In the genomic region with DNA sequence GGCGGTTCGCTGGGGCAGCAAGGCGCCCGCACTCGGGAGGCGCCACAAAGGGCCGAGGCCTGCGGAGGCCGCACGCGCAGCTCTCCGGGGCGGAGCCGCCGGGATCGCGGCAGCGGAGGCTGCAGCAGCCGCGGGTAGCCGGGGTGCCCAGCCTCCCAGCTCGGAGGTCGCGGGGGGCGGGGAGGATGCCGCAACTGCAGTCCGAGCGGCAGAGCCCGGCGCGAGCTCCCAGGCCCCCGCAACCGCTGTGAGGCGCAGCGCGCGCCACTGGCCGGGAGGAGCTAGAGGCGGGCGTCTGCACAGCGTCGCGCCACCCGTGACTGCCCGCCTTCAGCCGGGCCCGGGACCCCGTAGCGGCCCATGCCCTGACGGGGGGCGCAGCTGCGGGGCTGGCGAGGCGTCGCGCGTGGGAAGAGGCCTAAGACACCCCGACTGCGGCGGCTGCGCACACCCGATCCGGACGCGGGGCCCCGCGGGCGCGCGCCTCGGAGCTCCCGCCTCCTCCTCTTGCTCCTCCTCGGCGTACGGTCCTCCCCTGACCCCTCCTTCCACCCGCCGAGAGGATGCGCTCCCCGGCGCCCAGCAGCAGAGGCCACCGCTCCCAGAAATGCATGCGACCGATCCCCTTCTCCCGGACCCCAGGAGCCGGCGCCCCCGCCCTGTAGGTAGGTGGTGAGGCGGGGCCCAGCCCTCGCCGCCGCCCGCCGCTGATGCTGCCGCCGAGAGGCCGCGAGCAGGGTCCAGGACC, we compare ENCODE assay signal across 1 cellular context.
A peak's percentile ranks its signal among the peaks of the same experiment; 100 is the strongest.
TF ChIP-seq lines count a peak whose summit lies in the region.

A gene with protein sequence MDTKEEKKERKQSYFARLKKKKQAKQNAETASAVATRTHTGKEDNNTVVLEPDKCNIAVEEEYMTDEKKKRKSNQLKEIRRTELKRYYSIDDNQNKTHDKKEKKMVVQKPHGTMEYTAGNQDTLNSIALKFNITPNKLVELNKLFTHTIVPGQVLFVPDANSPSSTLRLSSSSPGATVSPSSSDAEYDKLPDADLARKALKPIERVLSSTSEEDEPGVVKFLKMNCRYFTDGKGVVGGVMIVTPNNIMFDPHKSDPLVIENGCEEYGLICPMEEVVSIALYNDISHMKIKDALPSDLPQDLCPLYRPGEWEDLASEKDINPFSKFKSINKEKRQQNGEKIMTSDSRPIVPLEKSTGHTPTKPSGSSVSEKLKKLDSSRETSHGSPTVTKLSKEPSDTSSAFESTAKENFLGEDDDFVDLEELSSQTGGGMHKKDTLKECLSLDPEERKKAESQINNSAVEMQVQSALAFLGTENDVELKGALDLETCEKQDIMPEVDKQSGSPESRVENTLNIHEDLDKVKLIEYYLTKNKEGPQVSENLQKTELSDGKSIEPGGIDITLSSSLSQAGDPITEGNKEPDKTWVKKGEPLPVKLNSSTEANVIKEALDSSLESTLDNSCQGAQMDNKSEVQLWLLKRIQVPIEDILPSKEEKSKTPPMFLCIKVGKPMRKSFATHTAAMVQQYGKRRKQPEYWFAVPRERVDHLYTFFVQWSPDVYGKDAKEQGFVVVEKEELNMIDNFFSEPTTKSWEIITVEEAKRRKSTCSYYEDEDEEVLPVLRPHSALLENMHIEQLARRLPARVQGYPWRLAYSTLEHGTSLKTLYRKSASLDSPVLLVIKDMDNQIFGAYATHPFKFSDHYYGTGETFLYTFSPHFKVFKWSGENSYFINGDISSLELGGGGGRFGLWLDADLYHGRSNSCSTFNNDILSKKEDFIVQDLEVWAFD (plus strand): TSS at position 558 of the 748 bp plus-strand sequence. CDS start 24,395 bp downstream, outside the sequence.

TF ChIP-seq in HepG2, 621 proteins besides CTCF, POLR2A, EP300 and RAD21 (continued from another document and continues in another):
- TF ChIP-seq FIP1L1 (IDR thresholded peaks at IDR 0.05; ENCODE audit: borderline replicate concordance, insufficient read depth, low read depth, low read length) (no peak), ZNF431 (CRISPR knock-in tag; IDR thresholded peaks at IDR 0.05; ENCODE audit: borderline replicate concordance, low read depth) (peak; percentile 97), KLF9 (CRISPR knock-in tag; IDR thresholded peaks at IDR 0.05; ENCODE audit: low read depth) (no peak), SMAD3 (CRISPR knock-in tag; IDR thresholded peaks at IDR 0.05) (no peak), ZSCAN9 (CRISPR knock-in tag; IDR thresholded peaks at IDR 0.05; ENCODE audit: borderline replicate concordance) (no peak), NRL (CRISPR knock-in tag; IDR thresholded peaks at IDR 0.05; ENCODE audit: borderline replicate concordance) (no peak), ZNF773 (CRISPR knock-in tag; IDR thresholded peaks at IDR 0.05; ENCODE audit: borderline replicate concordance) (peak; percentile 67; the same call in 1 of the 2 replicates), MAF1 (CRISPR knock-in tag; IDR thresholded peaks at IDR 0.05; ENCODE audit: borderline replicate concordance) (no peak; the same call in 1 of the 2 replicates), PLRG1 (conservative IDR thresholded peaks at IDR 0.05) (no peak), TGIF2 (CRISPR knock-in tag; IDR thresholded peaks at IDR 0.05) (no peak; the same call in 1 of the 2 replicates), SNRNP70 (IDR thresholded peaks at IDR 0.05; ENCODE audit: low read depth, low read length) (no peak), CBFB (CRISPR knock-in tag; IDR thresholded peaks at IDR 0.05) (no peak; the same call in 1 of the 2 replicates), CBX1 (IDR thresholded peaks at IDR 0.05; ENCODE audit: low read depth) (no peak), ZNF570 (CRISPR knock-in tag; IDR thresholded peaks at IDR 0.05; ENCODE audit: borderline replicate concordance) (no peak), ZNF556 (CRISPR knock-in tag; IDR thresholded peaks at IDR 0.05; ENCODE audit: borderline replicate concordance) (peak; percentile 76; the same call in 1 of the 2 replicates)
- TF ChIP-seq, protein P1, sequence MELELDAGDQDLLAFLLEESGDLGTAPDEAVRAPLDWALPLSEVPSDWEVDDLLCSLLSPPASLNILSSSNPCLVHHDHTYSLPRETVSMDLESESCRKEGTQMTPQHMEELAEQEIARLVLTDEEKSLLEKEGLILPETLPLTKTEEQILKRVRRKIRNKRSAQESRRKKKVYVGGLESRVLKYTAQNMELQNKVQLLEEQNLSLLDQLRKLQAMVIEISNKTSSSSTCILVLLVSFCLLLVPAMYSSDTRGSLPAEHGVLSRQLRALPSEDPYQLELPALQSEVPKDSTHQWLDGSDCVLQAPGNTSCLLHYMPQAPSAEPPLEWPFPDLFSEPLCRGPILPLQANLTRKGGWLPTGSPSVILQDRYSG (CRISPR knock-in tag; IDR thresholded peaks at IDR 0.05), result peak; percentile 67; the same call in 1 of the 2 replicates
- TF ChIP-seq, protein P2, sequence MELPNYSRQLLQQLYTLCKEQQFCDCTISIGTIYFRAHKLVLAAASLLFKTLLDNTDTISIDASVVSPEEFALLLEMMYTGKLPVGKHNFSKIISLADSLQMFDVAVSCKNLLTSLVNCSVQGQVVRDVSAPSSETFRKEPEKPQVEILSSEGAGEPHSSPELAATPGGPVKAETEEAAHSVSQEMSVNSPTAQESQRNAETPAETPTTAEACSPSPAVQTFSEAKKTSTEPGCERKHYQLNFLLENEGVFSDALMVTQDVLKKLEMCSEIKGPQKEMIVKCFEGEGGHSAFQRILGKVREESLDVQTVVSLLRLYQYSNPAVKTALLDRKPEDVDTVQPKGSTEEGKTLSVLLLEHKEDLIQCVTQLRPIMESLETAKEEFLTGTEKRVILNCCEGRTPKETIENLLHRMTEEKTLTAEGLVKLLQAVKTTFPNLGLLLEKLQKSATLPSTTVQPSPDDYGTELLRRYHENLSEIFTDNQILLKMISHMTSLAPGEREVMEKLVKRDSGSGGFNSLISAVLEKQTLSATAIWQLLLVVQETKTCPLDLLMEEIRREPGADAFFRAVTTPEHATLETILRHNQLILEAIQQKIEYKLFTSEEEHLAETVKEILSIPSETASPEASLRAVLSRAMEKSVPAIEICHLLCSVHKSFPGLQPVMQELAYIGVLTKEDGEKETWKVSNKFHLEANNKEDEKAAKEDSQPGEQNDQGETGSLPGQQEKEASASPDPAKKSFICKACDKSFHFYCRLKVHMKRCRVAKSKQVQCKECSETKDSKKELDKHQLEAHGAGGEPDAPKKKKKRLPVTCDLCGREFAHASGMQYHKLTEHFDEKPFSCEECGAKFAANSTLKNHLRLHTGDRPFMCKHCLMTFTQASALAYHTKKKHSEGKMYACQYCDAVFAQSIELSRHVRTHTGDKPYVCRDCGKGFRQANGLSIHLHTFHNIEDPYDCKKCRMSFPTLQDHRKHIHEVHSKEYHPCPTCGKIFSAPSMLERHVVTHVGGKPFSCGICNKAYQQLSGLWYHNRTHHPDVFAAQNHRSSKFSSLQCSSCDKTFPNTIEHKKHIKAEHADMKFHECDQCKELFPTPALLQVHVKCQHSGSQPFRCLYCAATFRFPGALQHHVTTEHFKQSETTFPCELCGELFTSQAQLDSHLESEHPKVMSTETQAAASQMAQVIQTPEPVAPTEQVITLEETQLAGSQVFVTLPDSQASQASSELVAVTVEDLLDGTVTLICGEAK (IDR thresholded peaks at IDR 0.05), result no peak
- TF ChIP-seq, protein P2 (CRISPR knock-in tag; IDR thresholded peaks at IDR 0.05), result peak; percentile 44
- TF ChIP-seq, protein P3, sequence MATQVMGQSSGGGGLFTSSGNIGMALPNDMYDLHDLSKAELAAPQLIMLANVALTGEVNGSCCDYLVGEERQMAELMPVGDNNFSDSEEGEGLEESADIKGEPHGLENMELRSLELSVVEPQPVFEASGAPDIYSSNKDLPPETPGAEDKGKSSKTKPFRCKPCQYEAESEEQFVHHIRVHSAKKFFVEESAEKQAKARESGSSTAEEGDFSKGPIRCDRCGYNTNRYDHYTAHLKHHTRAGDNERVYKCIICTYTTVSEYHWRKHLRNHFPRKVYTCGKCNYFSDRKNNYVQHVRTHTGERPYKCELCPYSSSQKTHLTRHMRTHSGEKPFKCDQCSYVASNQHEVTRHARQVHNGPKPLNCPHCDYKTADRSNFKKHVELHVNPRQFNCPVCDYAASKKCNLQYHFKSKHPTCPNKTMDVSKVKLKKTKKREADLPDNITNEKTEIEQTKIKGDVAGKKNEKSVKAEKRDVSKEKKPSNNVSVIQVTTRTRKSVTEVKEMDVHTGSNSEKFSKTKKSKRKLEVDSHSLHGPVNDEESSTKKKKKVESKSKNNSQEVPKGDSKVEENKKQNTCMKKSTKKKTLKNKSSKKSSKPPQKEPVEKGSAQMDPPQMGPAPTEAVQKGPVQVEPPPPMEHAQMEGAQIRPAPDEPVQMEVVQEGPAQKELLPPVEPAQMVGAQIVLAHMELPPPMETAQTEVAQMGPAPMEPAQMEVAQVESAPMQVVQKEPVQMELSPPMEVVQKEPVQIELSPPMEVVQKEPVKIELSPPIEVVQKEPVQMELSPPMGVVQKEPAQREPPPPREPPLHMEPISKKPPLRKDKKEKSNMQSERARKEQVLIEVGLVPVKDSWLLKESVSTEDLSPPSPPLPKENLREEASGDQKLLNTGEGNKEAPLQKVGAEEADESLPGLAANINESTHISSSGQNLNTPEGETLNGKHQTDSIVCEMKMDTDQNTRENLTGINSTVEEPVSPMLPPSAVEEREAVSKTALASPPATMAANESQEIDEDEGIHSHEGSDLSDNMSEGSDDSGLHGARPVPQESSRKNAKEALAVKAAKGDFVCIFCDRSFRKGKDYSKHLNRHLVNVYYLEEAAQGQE (IDR thresholded peaks at IDR 0.05; ENCODE audit: borderline replicate concordance in 1 of 2, low read depth in 1 of 2, low read length in 2 of 2), result peak in 1 of 2 experiments; percentile 8; a peak in 1 of 4 replicates
- TF ChIP-seq, protein P4, sequence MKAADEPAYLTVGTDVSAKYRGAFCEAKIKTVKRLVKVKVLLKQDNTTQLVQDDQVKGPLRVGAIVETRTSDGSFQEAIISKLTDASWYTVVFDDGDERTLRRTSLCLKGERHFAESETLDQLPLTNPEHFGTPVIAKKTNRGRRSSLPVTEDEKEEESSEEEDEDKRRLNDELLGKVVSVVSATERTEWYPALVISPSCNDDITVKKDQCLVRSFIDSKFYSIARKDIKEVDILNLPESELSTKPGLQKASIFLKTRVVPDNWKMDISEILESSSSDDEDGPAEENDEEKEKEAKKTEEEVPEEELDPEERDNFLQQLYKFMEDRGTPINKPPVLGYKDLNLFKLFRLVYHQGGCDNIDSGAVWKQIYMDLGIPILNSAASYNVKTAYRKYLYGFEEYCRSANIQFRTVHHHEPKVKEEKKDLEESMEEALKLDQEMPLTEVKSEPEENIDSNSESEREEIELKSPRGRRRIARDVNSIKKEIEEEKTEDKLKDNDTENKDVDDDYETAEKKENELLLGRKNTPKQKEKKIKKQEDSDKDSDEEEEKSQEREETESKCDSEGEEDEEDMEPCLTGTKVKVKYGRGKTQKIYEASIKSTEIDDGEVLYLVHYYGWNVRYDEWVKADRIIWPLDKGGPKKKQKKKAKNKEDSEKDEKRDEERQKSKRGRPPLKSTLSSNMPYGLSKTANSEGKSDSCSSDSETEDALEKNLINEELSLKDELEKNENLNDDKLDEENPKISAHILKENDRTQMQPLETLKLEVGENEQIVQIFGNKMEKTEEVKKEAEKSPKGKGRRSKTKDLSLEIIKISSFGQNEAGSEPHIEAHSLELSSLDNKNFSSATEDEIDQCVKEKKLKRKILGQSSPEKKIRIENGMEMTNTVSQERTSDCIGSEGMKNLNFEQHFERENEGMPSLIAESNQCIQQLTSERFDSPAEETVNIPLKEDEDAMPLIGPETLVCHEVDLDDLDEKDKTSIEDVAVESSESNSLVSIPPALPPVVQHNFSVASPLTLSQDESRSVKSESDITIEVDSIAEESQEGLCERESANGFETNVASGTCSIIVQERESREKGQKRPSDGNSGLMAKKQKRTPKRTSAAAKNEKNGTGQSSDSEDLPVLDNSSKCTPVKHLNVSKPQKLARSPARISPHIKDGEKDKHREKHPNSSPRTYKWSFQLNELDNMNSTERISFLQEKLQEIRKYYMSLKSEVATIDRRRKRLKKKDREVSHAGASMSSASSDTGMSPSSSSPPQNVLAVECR (CRISPR knock-in tag; IDR thresholded peaks at IDR 0.05; ENCODE audit: borderline replicate concordance), result peak; percentile 67
- TF ChIP-seq, protein P5, sequence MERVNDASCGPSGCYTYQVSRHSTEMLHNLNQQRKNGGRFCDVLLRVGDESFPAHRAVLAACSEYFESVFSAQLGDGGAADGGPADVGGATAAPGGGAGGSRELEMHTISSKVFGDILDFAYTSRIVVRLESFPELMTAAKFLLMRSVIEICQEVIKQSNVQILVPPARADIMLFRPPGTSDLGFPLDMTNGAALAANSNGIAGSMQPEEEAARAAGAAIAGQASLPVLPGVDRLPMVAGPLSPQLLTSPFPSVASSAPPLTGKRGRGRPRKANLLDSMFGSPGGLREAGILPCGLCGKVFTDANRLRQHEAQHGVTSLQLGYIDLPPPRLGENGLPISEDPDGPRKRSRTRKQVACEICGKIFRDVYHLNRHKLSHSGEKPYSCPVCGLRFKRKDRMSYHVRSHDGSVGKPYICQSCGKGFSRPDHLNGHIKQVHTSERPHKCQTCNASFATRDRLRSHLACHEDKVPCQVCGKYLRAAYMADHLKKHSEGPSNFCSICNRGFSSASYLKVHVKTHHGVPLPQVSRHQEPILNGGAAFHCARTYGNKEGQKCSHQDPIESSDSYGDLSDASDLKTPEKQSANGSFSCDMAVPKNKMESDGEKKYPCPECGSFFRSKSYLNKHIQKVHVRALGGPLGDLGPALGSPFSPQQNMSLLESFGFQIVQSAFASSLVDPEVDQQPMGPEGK (CRISPR knock-in tag; IDR thresholded peaks at IDR 0.05), result no peak
- TF ChIP-seq, protein P6, sequence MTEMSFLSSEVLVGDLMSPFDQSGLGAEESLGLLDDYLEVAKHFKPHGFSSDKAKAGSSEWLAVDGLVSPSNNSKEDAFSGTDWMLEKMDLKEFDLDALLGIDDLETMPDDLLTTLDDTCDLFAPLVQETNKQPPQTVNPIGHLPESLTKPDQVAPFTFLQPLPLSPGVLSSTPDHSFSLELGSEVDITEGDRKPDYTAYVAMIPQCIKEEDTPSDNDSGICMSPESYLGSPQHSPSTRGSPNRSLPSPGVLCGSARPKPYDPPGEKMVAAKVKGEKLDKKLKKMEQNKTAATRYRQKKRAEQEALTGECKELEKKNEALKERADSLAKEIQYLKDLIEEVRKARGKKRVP (CRISPR knock-in tag; IDR thresholded peaks at IDR 0.05), result peak in 1 of 2 experiments; percentile 45; a peak in 1 of 4 replicates
